19 cellular contexts compared by ENCODE assay signal in genomic region chr1:160398823-160399222, GRCh38. TPM values are rescaled to one million over a fixed set of nuclear protein-coding genes. Genes with fewer than 3 reads are reported as not detected.
A peak's percentile ranks its signal among the peaks of the same experiment; 100 is the strongest.
DNase-seq lines count a peak whose midpoint lies in the region; ATAC-seq, FAIRE-seq and TF ChIP-seq lines count a peak whose summit lies in the region.
"Had no signal": no experiment of that assay in that cellular context is flagged by ENCODE, and none has a peak within 500 bp of the region (broad histone marks: within the 10 kb centered on the region; RNA-seq: fewer than 3 reads in every experiment).

No MANE protein-coding gene starts in this region.

- no peaks in the 10 kb centered on the region for H3K4me1 Mint-ChIP-seq in activated CD8-positive, alpha-beta T cell treated with anti-CD3 and anti-CD28 coated beads, Interleukin-2, amount 10 ng/mL, durations not matched to agents 7 days and 5 days (ENCODE audit: low read depth)

- H3K9me3 ChIP-seq in A549 = no peaks in the 10 kb centered on the region
- H3K9me3 ChIP-seq in HCT116 (ENCODE audit: control insufficient read depth in 1 of 2, insufficient read depth in 1 of 2, low read depth in 1 of 2, low read length in 2 of 2) = no peaks in the 10 kb centered on the region
- no peaks in the 10 kb centered on the region for H3K9me3 ChIP-seq in K562 (replicated peaks; ENCODE audit: control insufficient read depth, insufficient read depth, low read depth, low read length)
- H3K9me3 ChIP-seq: esophagus squamous epithelium, SJCRH30 had no signal

- H3K4me1 ChIP-seq in A549 = peaks cover 18% of the 10 kb centered on the region; the same call in 2 of the 3 replicates
- H3K4me1 ChIP-seq in HCT116 (ENCODE audit: control insufficient read depth in 1 of 2, insufficient read depth in 2 of 2, low read length in 2 of 2) = peaks cover 0 to 6% of the 10 kb centered on the region in 2 experiments; a peak in 1 of 4 replicates
- H3K4me1 ChIP-seq in K562 (replicated peaks in 1 of 2; ENCODE audit: control insufficient read depth in 2 of 2, insufficient read depth in 2 of 2, low read length in 2 of 2) = peaks cover 21 to 48% of the 10 kb centered on the region in 2 experiments; a peak in 4 of 5 replicates
- H3K4me1 ChIP-seq in mesendoderm (ENCODE audit: control insufficient read depth, low read depth, low read length) = peaks cover 21% of the 10 kb centered on the region
- H3K4me1 ChIP-seq: SJCRH30 had no signal

- no peaks in the 10 kb centered on the region for H4K20me1 ChIP-seq in HCT116 (ENCODE audit: insufficient read depth)
- 0 out of 2 replicates have a peak, but pooled peaks cover 4% of the 10 kb centered on the region for H4K20me1 ChIP-seq in K562 (replicated peaks; ENCODE audit: control insufficient read depth, insufficient read depth, low read length)

- in situ Hi-C loops in K562 (cut with MboI) = no loop called here

- peak overlapping the region; percentile 15 for H3K23ac ChIP-seq in mesendoderm (ENCODE audit: low read length)

- WGBS in A549 (ENCODE audit: missing lambda C conversion rate) = 94% methylated on average over 3 of the region's 4 CpGs
- 52% methylated on average over 4 of the region's 4 CpGs for WGBS in K562 (ENCODE audit: insufficient coverage, low coverage, missing lambda C conversion rate)
- WGBS in mesendoderm (ENCODE audit: extremely low coverage, insufficient coverage, low lambda C conversion rate) = no CpG with 5 or more reads among the region's 4 CpGs

- BruUV-seq in HCT116 (replicated peaks; lab: Mats Ljungman, UMichigan) (no TSS peak), K562 (replicated peaks; lab: Mats Ljungman, UMichigan) (no TSS peak)

- no peak overlapping the region for H3K18ac ChIP-seq in mesendoderm (ENCODE audit: low read length)

- no peak overlapping the region for H2BK120ac ChIP-seq in mesendoderm (ENCODE audit: low read depth, low read length)

- peak overlapping the region; percentile 57 for H2AK5ac ChIP-seq in mesendoderm (ENCODE audit: low read length)

- H3K36me3 ChIP-seq in HCT116 (ENCODE audit: control insufficient read depth in 1 of 2, insufficient read depth in 2 of 2, low read length in 2 of 2) (no peaks in the 10 kb centered on the region), K562 (ENCODE audit: control insufficient read depth, insufficient read depth, low read length) (no peaks in the 10 kb centered on the region), mesendoderm (ENCODE audit: control insufficient read depth, insufficient read depth, low read length) (no peaks in the 10 kb centered on the region)
- H3K36me3 ChIP-seq: esophagus squamous epithelium, SJCRH30 had no signal

- TF ChIP-seq POLR2A in A549 (IDR thresholded peaks at IDR 0.05; ENCODE audit: low read length) (no peak), HCT116 (IDR thresholded peaks at IDR 0.05; ENCODE audit: borderline replicate concordance, extremely low read depth, insufficient read depth, insufficient read length) (no peak), K562 (conservative IDR thresholded peaks at IDR 0.05) (no peak)

- POLR2A ChIA-PET in A549 (lab: Yijun Ruan, JAX) = no interaction called here
- POLR2A ChIA-PET in HCT116 (lab: Charles Lee) = no interaction called here
- POLR2A ChIA-PET in K562 (lab: Yijun Ruan, JAX) = interaction anchor here (0.6 to 1.5 kb wide), 2 partner anchors 20 to 296 kb away, joined by 3 to 5 read pairs; no protein-coding TSS in a partner anchor
- POLR2A ChIA-PET in activated CD8-positive, alpha-beta T cell treated with anti-CD3 and anti-CD28 coated beads, Interleukin-2, amount 10 ng/mL, durations not matched to agents 7 days and 5 days (lab: Charles Lee) = no interaction called here

- RAD21 ChIA-PET in HCT116 (lab: Charles Lee; ENCODE audit: low non-redundant PET in 1 of 2, low total read pairs in 2 of 2, uncharacterized antibody in 2 of 2, unreplicated experiment in 2 of 2) = no interaction called here

- CTCF ChIA-PET in A549 (lab: Yijun Ruan, JAX) (interaction anchor here (0.7 to 2.6 kb wide), 6 partner anchors 10 to 314 kb away, joined by 3 to 9 read pairs (median 4); no protein-coding TSS in a partner anchor), HCT116 (lab: Charles Lee) (interaction anchor here (1.0 kb wide), 1 partner anchor 22 kb away, joined by 3 read pairs; no protein-coding TSS in a partner anchor), K562 (lab: Yijun Ruan, JAX; ENCODE audit: low intra/inter-chr PET ratio) (no interaction called here)
- CTCF ChIA-PET in activated CD8-positive, alpha-beta T cell treated with anti-CD3 and anti-CD28 coated beads, Interleukin-2, amount 10 ng/mL, durations not matched to agents 7 days and 5 days (lab: Charles Lee) = interaction anchor here (1.3 kb wide), 1 partner anchor 18 kb away, joined by 4 read pairs; no protein-coding TSS in a partner anchor

- peak overlapping the region; percentile 46 for H3K56ac ChIP-seq in mesendoderm (ENCODE audit: low read length)

- TF ChIP-seq EP300 in A549 (IDR thresholded peaks at IDR 0.05) (no peak), K562 (IDR thresholded peaks at IDR 0.05; ENCODE audit: low read length) (no peak)

- TF ChIP-seq RAD21 in A549 (conservative IDR thresholded peaks at IDR 0.05 in 1 of 2, IDR thresholded peaks at IDR 0.05 in 1 of 2) (no peak), HCT116 (IDR thresholded peaks at IDR 0.05; ENCODE audit: low read depth) (no peak), K562 (CRISPR knock-in tag; conservative IDR thresholded peaks at IDR 0.05 in 1 of 2, IDR thresholded peaks at IDR 0.05 in 1 of 2) (no peak)

- DNase-seq in A549 (ENCODE audit: low read depth in 1 of 2, low spot score in 1 of 2) = no peak
- DNase-seq in HCT116 (ENCODE audit: low read depth, low spot score) = no peak
- DNase-seq in K562 (ENCODE audit: extremely low read depth in 1 of 4, low spot score in 3 of 4) = peak in 2 of 4 experiments; percentile 40 to 51
- DNase-seq in mesendoderm = no peak
- DNase-seq in NCI-H2171 treated with DMSO at 0.1 percent for 48 hours (lab: John Stamatoyannopoulos, UW) = no peak
- no peak for DNase-seq in activated CD8-positive, alpha-beta T cell treated with anti-CD3 and anti-CD28 coated beads, Interleukin-2, amount 10 ng/mL, durations not matched to agents 7 days and 5 days
- DNase-seq: activated CD4-positive, alpha-beta memory T cell treated with anti-CD3 and anti-CD28 coated beads for 36 hours; anterior cingulate cortex; DMS 273 treated with DMSO at 0.1 percent for 48 hours; esophagus squamous epithelium; NCI-H146; NCI-H446 treated with DMSO at 0.1 percent for 48 hours; SJCRH30; substantia nigra had no signal

- H3K4me3 ChIP-seq in A549 = no peak overlapping the region
- no peak overlapping the region for H3K4me3 ChIP-seq in HCT116 (replicated peaks in 1 of 2; ENCODE audit: low read depth in 1 of 2, low read length in 2 of 2)
- H3K4me3 ChIP-seq in K562 = no peak overlapping the region
- H3K4me3 ChIP-seq in mesendoderm (ENCODE audit: low read length) = no peak overlapping the region

- H3K27ac Mint-ChIP-seq in activated CD8-positive, alpha-beta T cell treated with anti-CD3 and anti-CD28 coated beads, Interleukin-2, amount 10 ng/mL, durations not matched to agents 7 days and 5 days = no peak overlapping the region
- H3K27ac Mint-ChIP-seq: activated CD4-positive, alpha-beta memory T cell treated with anti-CD3 and anti-CD28 coated beads for 36 hours; activated T-helper 17 cell treated with anti-CD3 and anti-CD28 coated beads, Interleukin-2, amount 50 U/mL, for 72 hours had no signal

- TF ChIP-seq CTCF in A549 (IDR thresholded peaks at IDR 0.05) (no peak), HCT116 (IDR thresholded peaks at IDR 0.05 in 2 of 3, conservative IDR thresholded peaks at IDR 0.05 in 1 of 3; ENCODE audit: borderline replicate concordance in 1 of 3, insufficient read depth in 1 of 3, low read depth in 2 of 3, low read length in 2 of 3) (no peak), K562 (IDR thresholded peaks at IDR 0.05 in 2 of 3, conservative IDR thresholded peaks at IDR 0.05 in 1 of 3; ENCODE audit: insufficient read depth in 2 of 3, low read depth in 1 of 3, low read length in 3 of 3) (no peak)

- H3K27ac ChIP-seq in A549 (peak overlapping the region in 1 of 2 experiments; percentile 62; a peak in 3 of 6 replicates), HCT116 (ENCODE audit: low read depth, low read length) (no peak overlapping the region), K562 (ENCODE audit: extremely low read depth, low read depth, low read length) (no peak overlapping the region), mesendoderm (ENCODE audit: low read depth, low read length) (no peak overlapping the region)
- H3K27ac ChIP-seq: SJCRH30 had no signal

- peaks cover 17% of the 10 kb centered on the region for H3K79me1 ChIP-seq in mesendoderm (ENCODE audit: low read length)

- ATAC-seq in A549 (no peak; a peak in 1 of 6 replicates), HCT116 (0 out of 2 replicates have a peak, but pooled peaks have one; percentile 22), K562 (peak; percentile 25), HG03097 (IDR thresholded peaks at IDR 0.05; ENCODE audit: low FRiP score, unreplicated experiment) (no peak), GM18861 (IDR thresholded peaks at IDR 0.05; ENCODE audit: unreplicated experiment) (no peak)
- no peak for ATAC-seq in activated CD8-positive, alpha-beta T cell treated with anti-CD3 and anti-CD28 coated beads, Interleukin-2, amount 10 ng/mL, durations not matched to agents 7 days and 5 days
- ATAC-seq: activated T-helper 17 cell treated with anti-CD3 and anti-CD28 coated beads, Interleukin-2, amount 50 U/mL, for 72 hours; left lobe of liver had no signal

- H3K79me2 ChIP-seq in HCT116 (ENCODE audit: insufficient read depth, low read length) (no peaks in the 10 kb centered on the region), K562 (ENCODE audit: control insufficient read depth, insufficient read depth, low read length) (no peaks in the 10 kb centered on the region), mesendoderm (ENCODE audit: control insufficient read depth, insufficient read depth, low read length) (peaks cover 32% of the 10 kb centered on the region)

- peaks cover 60% of the 10 kb centered on the region for H3K27me3 Mint-ChIP-seq in activated CD8-positive, alpha-beta T cell treated with anti-CD3 and anti-CD28 coated beads, Interleukin-2, amount 10 ng/mL, durations not matched to agents 7 days and 5 days (ENCODE audit: low read depth)

- no peak overlapping the region for H2BK15ac ChIP-seq in mesendoderm (replicated peaks; ENCODE audit: low read depth)

- H2BK5ac ChIP-seq in mesendoderm (ENCODE audit: low read length) = no peak overlapping the region

- no peaks in the 10 kb centered on the region for H3K9me3 Mint-ChIP-seq in activated CD8-positive, alpha-beta T cell treated with anti-CD3 and anti-CD28 coated beads, Interleukin-2, amount 10 ng/mL, durations not matched to agents 7 days and 5 days (ENCODE audit: insufficient read depth)
- H3K9me3 Mint-ChIP-seq: activated CD4-positive, alpha-beta memory T cell treated with anti-CD3 and anti-CD28 coated beads for 36 hours; activated T-helper 17 cell treated with anti-CD3 and anti-CD28 coated beads, Interleukin-2, amount 50 U/mL, for 72 hours had no signal

- H3K4ac ChIP-seq in mesendoderm (ENCODE audit: low read depth, low read length) = no peak overlapping the region

- H4K5ac ChIP-seq in mesendoderm (ENCODE audit: low read length) = no peak overlapping the region

- H2AFZ ChIP-seq in HCT116 (ENCODE audit: low read depth, low read length, poor library complexity, severe bottlenecking) (no peak overlapping the region), K562 (ENCODE audit: low read depth, low read length) (peak overlapping the region; percentile 40; the same call in 1 of the 2 replicates)

- H3K9me2 ChIP-seq in HCT116 (ENCODE audit: insufficient read depth) = no peaks in the 10 kb centered on the region

- H4K8ac ChIP-seq in mesendoderm (ENCODE audit: low read depth, low read length) = no peak overlapping the region

- no peaks in the 10 kb centered on the region for H3K9me1 ChIP-seq in K562 (ENCODE audit: control insufficient read depth, insufficient read depth, low read length)

- no peak for FAIRE-seq in A549 (lab: Jason Lieb, UNC)
- peak; percentile 60 for FAIRE-seq in K562 (lab: Jason Lieb, UNC)

- no peaks in the 10 kb centered on the region for H3K36me3 Mint-ChIP-seq in activated CD8-positive, alpha-beta T cell treated with anti-CD3 and anti-CD28 coated beads, Interleukin-2, amount 10 ng/mL, durations not matched to agents 7 days and 5 days (ENCODE audit: low read depth)
- H3K36me3 Mint-ChIP-seq: activated CD4-positive, alpha-beta memory T cell treated with anti-CD3 and anti-CD28 coated beads for 36 hours had no signal

- no peak overlapping the region for H3K4me3 Mint-ChIP-seq in activated CD8-positive, alpha-beta T cell treated with anti-CD3 and anti-CD28 coated beads, Interleukin-2, amount 10 ng/mL, durations not matched to agents 7 days and 5 days
- H3K4me3 Mint-ChIP-seq: activated CD4-positive, alpha-beta memory T cell treated with anti-CD3 and anti-CD28 coated beads for 36 hours; activated T-helper 17 cell treated with anti-CD3 and anti-CD28 coated beads, Interleukin-2, amount 50 U/mL, for 72 hours had no signal

- H3K4me2 ChIP-seq in A549 (no peak overlapping the region), HCT116 (ENCODE audit: low read length) (no peak overlapping the region), K562 (ENCODE audit: insufficient read depth, low read length) (no peak overlapping the region), mesendoderm (ENCODE audit: low read length) (no peak overlapping the region)

- H3K9ac ChIP-seq in HCT116 (ENCODE audit: low read length) (no peak overlapping the region), K562 (ENCODE audit: insufficient read depth in 1 of 2, low read depth in 2 of 2, low read length in 2 of 2) (peak overlapping the region in 1 of 2 experiments; percentile 56; a peak in 1 of 4 replicates), mesendoderm (ENCODE audit: low read length) (no peak overlapping the region)

- intact Hi-C loops in HCT116 (cut with micrococcal nuclease) (no loop called here), K562 (cut with micrococcal nuclease) (no loop called here)

- H3K27me3 ChIP-seq in HCT116 (ENCODE audit: insufficient read depth, low read length) (no peaks in the 10 kb centered on the region), K562 (ENCODE audit: control insufficient read depth in 2 of 2, insufficient read depth in 2 of 2, low read length in 2 of 2) (peaks cover 3 to 14% of the 10 kb centered on the region in 2 experiments; a peak in 2 of 5 replicates), mesendoderm (ENCODE audit: insufficient read depth, low read length, poor library complexity) (no peaks in the 10 kb centered on the region)
- H3K27me3 ChIP-seq: SJCRH30 had no signal

RNA-seq across cellular contexts. Expression of gene VANGL2, which starts 1.5 kb away (rescaled TPM):
- 3.9 and 4.5 TPM in 2 replicates for polyA plus RNA-seq in A549 (2011; rRNA removed)
- polyA plus RNA-seq in A549 (2012; cell fraction: cytosol; rRNA removed) = 1.5 and 2.1 TPM in 2 replicates
- polyA plus RNA-seq in A549 (2012; cell fraction: nucleus; rRNA removed) = 3.7 and 4.6 TPM in 2 replicates
- polyA plus RNA-seq in A549 (2017; fragmentation: RNase III; extraction: RNeasy Plus Mini Kit Qiagen cat#74134 plus additional on column Dnase treatment) = 2.9 to 4.2 TPM (median 4.1 TPM) in 3 replicates
- 3.3 TPM in 2 replicates for polyA minus RNA-seq in A549 (2011; rRNA and poly(A)+ RNA removed)
- total RNA-seq in HCT116 (2021; ENCODE audit: unreplicated experiment) = 1.1 TPM
- polyA plus RNA-seq in HCT116 (2012) = 0.74 TPM in 2 replicates
- 3.7 and 6.1 TPM in 2 replicates for total RNA-seq in K562 (2011; cell fraction: chromatin; rRNA removed; ENCODE audit: low replicate concordance)
- 3.4 and 4.8 TPM in 2 replicates for total RNA-seq in K562 (2011; cell fraction: nucleolus; rRNA removed)
- total RNA-seq in K562 (2011; cell fraction: nucleoplasm; rRNA removed) = 6.5 and 8.4 TPM in 2 replicates
- 0.82 and 1.1 TPM in 2 replicates for total RNA-seq in K562 (2014; rRNA removed)
- total RNA-seq in K562 (2014; rRNA removed; fragmentation: Illumina TruSeq; extraction: Trizol) = 0.95 and 1.1 TPM in 2 replicates
- total RNA-seq in K562 (2015; rRNA removed; fragmentation: Illumina TruSeq; extraction: Trizol) = 0.98 and 1.1 TPM in 2 replicates
- 3.4 and 3.8 TPM in 2 replicates for total RNA-seq in K562 (2021)
- 4.0 and 4.4 TPM in 2 replicates for polyA plus RNA-seq in K562 (2011; rRNA removed)
- 6.2 and 6.4 TPM in 2 replicates for polyA plus RNA-seq in K562 (2011; cell fraction: cytosol; rRNA removed)
- polyA plus RNA-seq in K562 (2011; cell fraction: nucleus; rRNA removed) = 7.2 and 10.3 TPM in 2 replicates
- polyA plus RNA-seq in K562 (2012) = 2.0 and 3.4 TPM in 2 replicates
- polyA plus RNA-seq in K562 (2014; fragmentation: Illumina TruSeq; extraction: Trizol) = 3.5 TPM in 2 replicates
- under 1 TPM; 0.28 to 0.42 TPM for polyA plus RNA-seq in K562 (2014; fragmentation: Nextera tagmentation; extraction: Ambion mirVana)
- polyA plus RNA-seq in K562 (2014; rRNA removed) = 3.7 and 3.9 TPM in 2 replicates
- polyA minus RNA-seq in K562 (2011; rRNA and poly(A)+ RNA removed) = 2.5 and 3.3 TPM in 2 replicates
- polyA minus RNA-seq in K562 (2011; cell fraction: cytosol; rRNA and poly(A)+ RNA removed) = 1.5 and 2.5 TPM in 2 replicates
- 1.1 and 1.3 TPM in 2 replicates for polyA minus RNA-seq in K562 (2011; cell fraction: nucleus; rRNA and poly(A)+ RNA removed)
- 36.5 TPM for polyA plus RNA-seq in mesendoderm (2013, experiment 1 of 2)
- polyA plus RNA-seq in mesendoderm (2013, experiment 2 of 2) = 35.7 TPM
- not detected for total RNA-seq in activated CD8-positive, alpha-beta T cell treated with anti-CD3 and anti-CD28 coated beads, Interleukin-2, amount 10 ng/mL, durations not matched to agents 7 days and 5 days
- total RNA-seq: activated CD4-positive, alpha-beta memory T cell treated with anti-CD3 and anti-CD28 coated beads for 36 hours; activated T-helper 17 cell treated with anti-CD3 and anti-CD28 coated beads, Interleukin-2, amount 50 U/mL, for 72 hours had no signal

RNA-seq across cellular contexts. Expression of gene NHLH1, which starts 32.0 kb away (rescaled TPM):
- polyA plus RNA-seq in A549 (2011; rRNA removed) (0.63 and 0.67 TPM in 2 replicates), A549 (2017; fragmentation: RNase III; extraction: RNeasy Plus Mini Kit Qiagen cat#74134 plus additional on column Dnase treatment) (0.29 to 0.49 TPM (median 0.34 TPM) in 3 replicates), K562 (2011; rRNA removed) (0.29 and 0.57 TPM in 2 replicates), K562 (2014; fragmentation: Illumina TruSeq; extraction: Trizol) (0.88 and 1.0 TPM in 2 replicates), K562 (2014; fragmentation: Nextera tagmentation; extraction: Ambion mirVana) (under 1 TPM; 0.20 to 0.37 TPM), K562 (2014; rRNA removed) (1.3 and 1.4 TPM in 2 replicates)
- polyA plus RNA-seq in A549 (2012; cell fraction: cytosol; rRNA removed) = 0.37 and 0.38 TPM in 2 replicates
- 1.6 and 2.1 TPM in 2 replicates for polyA plus RNA-seq in A549 (2012; cell fraction: nucleus; rRNA removed)
- polyA minus RNA-seq in A549 (2011; rRNA and poly(A)+ RNA removed) = 0.21 and 0.58 TPM in 2 replicates
- total RNA-seq in HCT116 (2021; ENCODE audit: unreplicated experiment) (0.12 TPM), K562 (2014; rRNA removed) (0.09 and 0.16 TPM in 2 replicates), K562 (2014; rRNA removed; fragmentation: Illumina TruSeq; extraction: Trizol) (0.33 and 0.35 TPM in 2 replicates), K562 (2015; rRNA removed; fragmentation: Illumina TruSeq; extraction: Trizol) (not detected in 2 replicates), K562 (2021) (0.78 and 0.84 TPM in 2 replicates)
- 0.07 and 0.14 TPM in 2 replicates for polyA plus RNA-seq in HCT116 (2012)
- 1.5 and 2.6 TPM in 2 replicates for total RNA-seq in K562 (2011; cell fraction: chromatin; rRNA removed; ENCODE audit: low replicate concordance)
- 1.3 and 2.0 TPM in 2 replicates for total RNA-seq in K562 (2011; cell fraction: nucleolus; rRNA removed)
- 2.5 and 2.9 TPM in 2 replicates for total RNA-seq in K562 (2011; cell fraction: nucleoplasm; rRNA removed)
- polyA plus RNA-seq in K562 (2011; cell fraction: cytosol; rRNA removed) = 0.40 and 0.71 TPM in 2 replicates
- 1.2 and 1.4 TPM in 2 replicates for polyA plus RNA-seq in K562 (2011; cell fraction: nucleus; rRNA removed)
- 0.31 and 1.6 TPM in 2 replicates for polyA plus RNA-seq in K562 (2012)
- 0.21 and 0.25 TPM in 2 replicates for polyA minus RNA-seq in K562 (2011; rRNA and poly(A)+ RNA removed)
- 0.46 TPM in 1 of 2 replicates, not detected in the other for polyA minus RNA-seq in K562 (2011; cell fraction: cytosol; rRNA and poly(A)+ RNA removed)
- 0.40 and 0.78 TPM in 2 replicates for polyA minus RNA-seq in K562 (2011; cell fraction: nucleus; rRNA and poly(A)+ RNA removed)
- 0.31 TPM for polyA plus RNA-seq in mesendoderm (2013, experiment 1 of 2)
- 0.25 TPM for polyA plus RNA-seq in mesendoderm (2013, experiment 2 of 2)
- total RNA-seq in activated CD8-positive, alpha-beta T cell treated with anti-CD3 and anti-CD28 coated beads, Interleukin-2, amount 10 ng/mL, durations not matched to agents 7 days and 5 days = under 1 TPM; 0.24 to 0.47 TPM
- total RNA-seq: LHCN-M2 had no signal

RNA-seq across cellular contexts. Expression of gene NCSTN, which starts 55.6 kb away (rescaled TPM):
- polyA plus RNA-seq in A549 (2011; rRNA removed) (90.4 and 91.6 TPM in 2 replicates), A549 (2017; fragmentation: RNase III; extraction: RNeasy Plus Mini Kit Qiagen cat#74134 plus additional on column Dnase treatment) (40.5 to 44.6 TPM (median 41.6 TPM) in 3 replicates), K562 (2011; rRNA removed) (64.3 and 104 TPM in 2 replicates), K562 (2014; fragmentation: Illumina TruSeq; extraction: Trizol) (75.9 and 91.1 TPM in 2 replicates), K562 (2014; fragmentation: Nextera tagmentation; extraction: Ambion mirVana) (10 to 100 TPM; 46.0 to 68.7 TPM), K562 (2014; rRNA removed) (55.3 and 60.7 TPM in 2 replicates)
- 53.6 and 63.9 TPM in 2 replicates for polyA plus RNA-seq in A549 (2012; cell fraction: cytosol; rRNA removed)
- 111 and 121 TPM in 2 replicates for polyA plus RNA-seq in A549 (2012; cell fraction: nucleus; rRNA removed)
- polyA minus RNA-seq in A549 (2011; rRNA and poly(A)+ RNA removed) = 73.7 and 84.8 TPM in 2 replicates
- total RNA-seq in HCT116 (2021; ENCODE audit: unreplicated experiment) (68.4 TPM), K562 (2014; rRNA removed) (21.3 and 27.3 TPM in 2 replicates), K562 (2014; rRNA removed; fragmentation: Illumina TruSeq; extraction: Trizol) (34.9 and 35.8 TPM in 2 replicates), K562 (2015; rRNA removed; fragmentation: Illumina TruSeq; extraction: Trizol) (37.2 and 42.3 TPM in 2 replicates), K562 (2021) (54.1 and 57.9 TPM in 2 replicates)
- polyA plus RNA-seq in HCT116 (2012) = 48.4 and 58.6 TPM in 2 replicates
- total RNA-seq in K562 (2011; cell fraction: chromatin; rRNA removed; ENCODE audit: low replicate concordance) = 203 and 289 TPM in 2 replicates
- 237 and 279 TPM in 2 replicates for total RNA-seq in K562 (2011; cell fraction: nucleolus; rRNA removed)
- total RNA-seq in K562 (2011; cell fraction: nucleoplasm; rRNA removed) = 253 and 291 TPM in 2 replicates
- polyA plus RNA-seq in K562 (2011; cell fraction: cytosol; rRNA removed) = 103 and 114 TPM in 2 replicates
- 178 and 195 TPM in 2 replicates for polyA plus RNA-seq in K562 (2011; cell fraction: nucleus; rRNA removed)
- 46.6 and 93.0 TPM in 2 replicates for polyA plus RNA-seq in K562 (2012)
- polyA minus RNA-seq in K562 (2011; rRNA and poly(A)+ RNA removed) = 85.4 and 89.2 TPM in 2 replicates
- polyA minus RNA-seq in K562 (2011; cell fraction: cytosol; rRNA and poly(A)+ RNA removed) = 40.9 and 45.8 TPM in 2 replicates
- polyA minus RNA-seq in K562 (2011; cell fraction: nucleus; rRNA and poly(A)+ RNA removed) = 56.5 and 78.1 TPM in 2 replicates
- 57.0 TPM for polyA plus RNA-seq in mesendoderm (2013, experiment 1 of 2)
- 53.7 TPM for polyA plus RNA-seq in mesendoderm (2013, experiment 2 of 2)
- total RNA-seq in activated CD8-positive, alpha-beta T cell treated with anti-CD3 and anti-CD28 coated beads, Interleukin-2, amount 10 ng/mL, durations not matched to agents 7 days and 5 days = 10 to 100 TPM; 52.7 to 59.7 TPM

RNA-seq across cellular contexts. Expression of gene COPA, which starts 55.8 kb away (rescaled TPM):
- 149 and 188 TPM in 2 replicates for polyA plus RNA-seq in A549 (2011; rRNA removed)
- polyA plus RNA-seq in A549 (2012; cell fraction: cytosol; rRNA removed) = 54.1 and 67.7 TPM in 2 replicates
- 49.6 and 65.0 TPM in 2 replicates for polyA plus RNA-seq in A549 (2012; cell fraction: nucleus; rRNA removed)
- 80.3 to 83.5 TPM (median 82.5 TPM) in 3 replicates for polyA plus RNA-seq in A549 (2017; fragmentation: RNase III; extraction: RNeasy Plus Mini Kit Qiagen cat#74134 plus additional on column Dnase treatment)
- polyA minus RNA-seq in A549 (2011; rRNA and poly(A)+ RNA removed) = 191 and 211 TPM in 2 replicates
- total RNA-seq in HCT116 (2021; ENCODE audit: unreplicated experiment) = 132 TPM
- 117 and 121 TPM in 2 replicates for polyA plus RNA-seq in HCT116 (2012)
- total RNA-seq in K562 (2011; cell fraction: chromatin; rRNA removed; ENCODE audit: low replicate concordance) = 224 and 416 TPM in 2 replicates
- total RNA-seq in K562 (2011; cell fraction: nucleolus; rRNA removed) = 117 and 133 TPM in 2 replicates
- total RNA-seq in K562 (2011; cell fraction: nucleoplasm; rRNA removed) = 151 and 175 TPM in 2 replicates
- total RNA-seq in K562 (2014; rRNA removed) = 93.5 and 121 TPM in 2 replicates
- 79.9 and 92.1 TPM in 2 replicates for total RNA-seq in K562 (2014; rRNA removed; fragmentation: Illumina TruSeq; extraction: Trizol)
- total RNA-seq in K562 (2015; rRNA removed; fragmentation: Illumina TruSeq; extraction: Trizol) = 73.1 and 80.7 TPM in 2 replicates
- total RNA-seq in K562 (2021) = 102 and 110 TPM in 2 replicates
- polyA plus RNA-seq in K562 (2011; rRNA removed) = 222 and 236 TPM in 2 replicates
- 140 and 207 TPM in 2 replicates for polyA plus RNA-seq in K562 (2011; cell fraction: cytosol; rRNA removed)
- polyA plus RNA-seq in K562 (2011; cell fraction: nucleus; rRNA removed) = 79.0 and 109 TPM in 2 replicates
- 107 and 187 TPM in 2 replicates for polyA plus RNA-seq in K562 (2012)
- 119 and 154 TPM in 2 replicates for polyA plus RNA-seq in K562 (2014; fragmentation: Illumina TruSeq; extraction: Trizol)
- polyA plus RNA-seq in K562 (2014; fragmentation: Nextera tagmentation; extraction: Ambion mirVana) = 100 to 1,000 TPM in 1 of 2 experiments, 10 to 100 TPM in 1; 49.8 to 123 TPM
- polyA plus RNA-seq in K562 (2014; rRNA removed) = 99.5 and 125 TPM in 2 replicates
- polyA minus RNA-seq in K562 (2011; rRNA and poly(A)+ RNA removed) = 382 and 419 TPM in 2 replicates
- 161 and 169 TPM in 2 replicates for polyA minus RNA-seq in K562 (2011; cell fraction: cytosol; rRNA and poly(A)+ RNA removed)
- polyA minus RNA-seq in K562 (2011; cell fraction: nucleus; rRNA and poly(A)+ RNA removed) = 73.5 and 122 TPM in 2 replicates
- polyA plus RNA-seq in mesendoderm (2013, experiment 1 of 2) = 75.5 TPM
- polyA plus RNA-seq in mesendoderm (2013, experiment 2 of 2) = 77.1 TPM
- total RNA-seq in activated CD8-positive, alpha-beta T cell treated with anti-CD3 and anti-CD28 coated beads, Interleukin-2, amount 10 ng/mL, durations not matched to agents 7 days and 5 days = 100 to 1,000 TPM; 121 to 128 TPM

Comparison
In these comparisons a context has a peak if more than half of its experiments do, and no peak if none do; other contexts are left out.
1. ATAC-seq: peak in HCT116 (single experiment) and K562 (single experiment); none in A549 (0 of 2), HG03097 (single experiment), GM18861 (single experiment) and activated CD8-positive, alpha-beta T cell treated with anti-CD3 and anti-CD28 coated beads, Interleukin-2, amount 10 ng/mL, durations not matched to agents 7 days and 5 days (single experiment).
2. Of the 35 proteins assayed by ChIP-seq in both K562 and A549: peak only in K562: none; only in A549: none; in both: MAFK; in neither: 34.